In the genomic region with DNA sequence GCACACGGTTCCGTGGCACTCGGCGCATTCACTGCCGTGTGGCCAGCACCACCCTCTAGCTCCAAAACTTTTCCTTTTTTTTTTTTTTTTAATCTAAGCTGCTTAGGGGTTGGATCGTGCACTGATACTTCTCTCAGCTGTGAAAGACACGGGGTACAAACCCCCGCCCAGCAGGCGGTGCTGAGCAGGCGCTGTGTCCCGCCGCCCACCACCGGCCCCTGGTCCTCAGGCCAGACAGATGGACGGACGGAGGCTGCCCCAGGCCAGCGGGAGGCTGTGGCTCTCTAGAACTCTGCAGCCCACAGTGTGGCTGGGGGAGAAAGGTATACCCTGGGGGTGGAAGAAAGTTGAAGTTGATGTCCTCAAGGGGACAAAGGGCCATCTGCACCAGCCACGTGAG, we compare ENCODE assay signal across 2 cellular contexts.
TF ChIP-seq lines count a peak whose summit lies in the region.

No MANE protein-coding gene starts in this region.

TF ChIP-seq in K562, 482 proteins besides CTCF, POLR2A, EP300 and RAD21:
- TF ChIP-seq ZBTB12 (CRISPR knock-in tag; IDR thresholded peaks at IDR 0.05) (no peak), POLR2G (IDR thresholded peaks at IDR 0.05; ENCODE audit: low read depth, low read length) (peak; percentile 34; the same call in 1 of the 2 replicates)
- TF ChIP-seq, protein P1, sequence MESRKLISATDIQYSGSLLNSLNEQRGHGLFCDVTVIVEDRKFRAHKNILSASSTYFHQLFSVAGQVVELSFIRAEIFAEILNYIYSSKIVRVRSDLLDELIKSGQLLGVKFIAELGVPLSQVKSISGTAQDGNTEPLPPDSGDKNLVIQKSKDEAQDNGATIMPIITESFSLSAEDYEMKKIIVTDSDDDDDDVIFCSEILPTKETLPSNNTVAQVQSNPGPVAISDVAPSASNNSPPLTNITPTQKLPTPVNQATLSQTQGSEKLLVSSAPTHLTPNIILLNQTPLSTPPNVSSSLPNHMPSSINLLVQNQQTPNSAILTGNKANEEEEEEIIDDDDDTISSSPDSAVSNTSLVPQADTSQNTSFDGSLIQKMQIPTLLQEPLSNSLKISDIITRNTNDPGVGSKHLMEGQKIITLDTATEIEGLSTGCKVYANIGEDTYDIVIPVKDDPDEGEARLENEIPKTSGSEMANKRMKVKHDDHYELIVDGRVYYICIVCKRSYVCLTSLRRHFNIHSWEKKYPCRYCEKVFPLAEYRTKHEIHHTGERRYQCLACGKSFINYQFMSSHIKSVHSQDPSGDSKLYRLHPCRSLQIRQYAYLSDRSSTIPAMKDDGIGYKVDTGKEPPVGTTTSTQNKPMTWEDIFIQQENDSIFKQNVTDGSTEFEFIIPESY (CRISPR knock-in tag; IDR thresholded peaks at IDR 0.05), result peak; percentile 74
TF ChIP-seq in K562: peak in this region for 2.

TF ChIP-seq in liver, 16 proteins besides CTCF, POLR2A, EP300 and RAD21:
- peak; percentile 18 for TF ChIP-seq SP1 (IDR thresholded peaks at IDR 0.05)
- TF ChIP-seq RXRA (IDR thresholded peaks at IDR 0.05), result no peak
